Comparison of ENCODE assay signal across 22 cellular contexts in the genomic region with DNA sequence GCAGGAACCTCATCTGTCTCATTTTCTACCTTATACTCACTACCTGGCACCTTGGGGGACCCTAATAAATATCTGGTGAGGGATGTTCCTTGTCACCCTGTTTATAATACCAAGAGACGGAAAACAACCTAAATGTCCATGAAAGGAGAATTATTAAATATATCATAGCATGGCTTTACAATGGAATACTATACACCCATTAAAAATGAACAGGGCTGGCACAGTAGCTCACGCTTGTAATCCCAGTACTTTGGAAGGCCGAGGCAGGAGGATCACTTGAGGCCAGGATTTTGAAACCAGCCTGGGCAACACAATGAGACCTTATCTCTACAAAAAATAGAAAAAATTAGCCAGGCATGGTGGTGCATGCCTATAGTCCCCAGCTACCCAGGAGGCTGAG. TPM values are rescaled to one million over a fixed set of nuclear protein-coding genes. Genes with fewer than 3 reads are reported as not detected.
DNase-seq lines count a peak whose midpoint lies in the region; ATAC-seq and TF ChIP-seq lines count a peak whose summit lies in the region.
"Had no signal": no experiment of that assay in that cellular context is flagged by ENCODE, and none has a peak within 500 bp of the region (broad histone marks: within the 10 kb centered on the region; RNA-seq: fewer than 3 reads in every experiment).

No MANE protein-coding gene starts in this region.

- no peaks in the 10 kb centered on the region for H3K79me2 ChIP-seq in neural progenitor cell (ENCODE audit: low read depth)

- no peaks in the 10 kb centered on the region for H3K36me3 ChIP-seq in BLaER1 treated with 17β-estradiol and CSF1 and Interleukin-3, amounts not matched to agents 10 nM and 100 nM
- H3K36me3 ChIP-seq in neural progenitor cell: no peaks in the 10 kb centered on the region
- H3K36me3 ChIP-seq: BE2C, HAP-1 had no signal

- peaks cover 3 to 92% (median 64%) of the 10 kb centered on the region in 10 experiments; a peak in 18 of 20 replicates for H3K4me1 ChIP-seq in BLaER1 treated with 17β-estradiol and CSF1 and Interleukin-3, amounts not matched to agents 10 nM and 100 nM
- no peaks in the 10 kb centered on the region for H3K4me1 ChIP-seq in neural progenitor cell
- H3K4me1 ChIP-seq: BE2C, HAP-1 had no signal

- no peaks in the 10 kb centered on the region for H3F3A ChIP-seq in neural progenitor cell (ENCODE audit: low read depth)

- peaks cover 20% of the 10 kb centered on the region for H3K27me3 Mint-ChIP-seq in neural progenitor cell (ENCODE audit: insufficient read depth, low read depth)
- no peaks in the 10 kb centered on the region for H3K27me3 Mint-ChIP-seq in glutamatergic neuron (ENCODE audit: unreplicated experiment)
- H3K27me3 Mint-ChIP-seq in stimulated activated naive CD8-positive, alpha-beta T cell treated with anti-CD3 and anti-CD28 coated beads, Interleukin-15, amount 100 ng/mL, for 72 hours: peaks cover 31% of the 10 kb centered on the region

- peak overlapping the region in 6 of 11 experiments; percentile 55 to 82 (median 78); a peak in 11 of 22 replicates for H3K4me2 ChIP-seq in BLaER1 treated with 17β-estradiol and CSF1 and Interleukin-3, amounts not matched to agents 10 nM and 100 nM
- no peak overlapping the region for H3K4me2 ChIP-seq in neural progenitor cell
- H3K4me2 ChIP-seq: A549 had no signal

- TF ChIP-seq CTCF in HL-60 (IDR thresholded peaks at IDR 0.05; ENCODE audit: insufficient read depth, low read length) (no peak), neural progenitor cell (IDR thresholded peaks at IDR 0.05) (no peak), glutamatergic neuron (IDR thresholded peaks at IDR 0.05; ENCODE audit: partially characterized antibody, unreplicated experiment) (no peak)

- H3K4me1 Mint-ChIP-seq in neural progenitor cell (no peaks in the 10 kb centered on the region), glutamatergic neuron (ENCODE audit: low read depth, unreplicated experiment) (no peaks in the 10 kb centered on the region)
- H3K4me1 Mint-ChIP-seq in stimulated activated naive CD8-positive, alpha-beta T cell treated with anti-CD3 and anti-CD28 coated beads, Interleukin-15, amount 100 ng/mL, for 72 hours: no peaks in the 10 kb centered on the region
- H3K4me1 Mint-ChIP-seq: CD4-positive, alpha-beta memory T cell had no signal

- H3K9ac ChIP-seq in BLaER1 treated with 17β-estradiol and CSF1 and Interleukin-3, amounts not matched to agents 10 nM and 100 nM: no peak overlapping the region
- H3K9ac ChIP-seq in neural progenitor cell: no peak overlapping the region

- H3K36me3 Mint-ChIP-seq in neural progenitor cell (no peaks in the 10 kb centered on the region), glutamatergic neuron (ENCODE audit: unreplicated experiment) (no peaks in the 10 kb centered on the region)
- H3K36me3 Mint-ChIP-seq: CD4-positive, alpha-beta memory T cell had no signal

- ATAC-seq in stimulated activated naive CD8-positive, alpha-beta T cell treated with anti-CD3 and anti-CD28 coated beads, Interleukin-15, amount 100 ng/mL, for 72 hours: no peak
- ATAC-seq: A549 had no signal

- H3K9me3 Mint-ChIP-seq in neural progenitor cell (no peaks in the 10 kb centered on the region), glutamatergic neuron (ENCODE audit: unreplicated experiment) (no peaks in the 10 kb centered on the region)
- no peaks in the 10 kb centered on the region for H3K9me3 Mint-ChIP-seq in stimulated activated naive CD8-positive, alpha-beta T cell treated with anti-CD3 and anti-CD28 coated beads, Interleukin-15, amount 100 ng/mL, for 72 hours
- H3K9me3 Mint-ChIP-seq: CD4-positive, alpha-beta memory T cell had no signal

- DNase-seq in HL-60 (ENCODE audit: low read depth in 1 of 2, low spot score in 1 of 2) (no peak), neural progenitor cell (ENCODE audit: low spot score) (no peak), glutamatergic neuron (no peak), T-helper 1 cell (no peak)
- DNase-seq in stimulated activated naive CD8-positive, alpha-beta T cell treated with anti-CD3 and anti-CD28 coated beads, Interleukin-15, amount 100 ng/mL, for 72 hours: no peak
- DNase-seq: 8988T; ACHN; AML-193; BE2C; C1 segment of cervical spinal cord; Calu3; CD4-positive, alpha-beta memory T cell; COR-L47; DMS53; DMS79 treated with DMSO at 0.1 percent for 48 hours; GF-D8; GOT3 had no signal

- H3K27ac ChIP-seq in BLaER1 treated with 17β-estradiol and CSF1 and Interleukin-3, amounts not matched to agents 10 nM and 100 nM: no peak overlapping the region; a peak in 2 of 22 replicates
- H3K27ac ChIP-seq in HL-60 (replicated peaks): 0 out of 2 replicates have a peak overlapping the region, but pooled peaks have one; percentile 3
- H3K27ac ChIP-seq in neural progenitor cell: no peak overlapping the region
- H3K27ac ChIP-seq: A549 had no signal

- no peak overlapping the region for H3K4me3 ChIP-seq in BLaER1 treated with 17β-estradiol and CSF1 and Interleukin-3, amounts not matched to agents 10 nM and 100 nM
- H3K4me3 ChIP-seq in HL-60 (replicated peaks; ENCODE audit: insufficient read depth, low read length) (no peak overlapping the region), neural progenitor cell (no peak overlapping the region)
- H3K4me3 ChIP-seq: A549, HAP-1 had no signal

- no peaks in the 10 kb centered on the region for H4K20me1 ChIP-seq in BLaER1 treated with 17β-estradiol and CSF1 and Interleukin-3, amounts not matched to agents 10 nM and 100 nM
- no peaks in the 10 kb centered on the region for H4K20me1 ChIP-seq in neural progenitor cell (ENCODE audit: low read depth)

- peak overlapping the region; percentile 33 for H3K4me3 Mint-ChIP-seq in neural progenitor cell
- H3K4me3 Mint-ChIP-seq in glutamatergic neuron (ENCODE audit: unreplicated experiment): no peak overlapping the region
- no peak overlapping the region for H3K4me3 Mint-ChIP-seq in stimulated activated naive CD8-positive, alpha-beta T cell treated with anti-CD3 and anti-CD28 coated beads, Interleukin-15, amount 100 ng/mL, for 72 hours
- H3K4me3 Mint-ChIP-seq: CD4-positive, alpha-beta memory T cell had no signal

- H3K27me3 ChIP-seq in BLaER1 treated with 17β-estradiol and CSF1 and Interleukin-3, amounts not matched to agents 10 nM and 100 nM: no peaks in the 10 kb centered on the region
- H3K27me3 ChIP-seq in HL-60 (ENCODE audit: insufficient read depth, poor library complexity, severe bottlenecking): no peaks in the 10 kb centered on the region
- H3K27me3 ChIP-seq in neural progenitor cell: no peaks in the 10 kb centered on the region
- H3K27me3 ChIP-seq: BE2C had no signal

- H3K27ac Mint-ChIP-seq in neural progenitor cell (no peak overlapping the region), glutamatergic neuron (ENCODE audit: unreplicated experiment) (no peak overlapping the region)
- no peak overlapping the region for H3K27ac Mint-ChIP-seq in stimulated activated naive CD8-positive, alpha-beta T cell treated with anti-CD3 and anti-CD28 coated beads, Interleukin-15, amount 100 ng/mL, for 72 hours
- H3K27ac Mint-ChIP-seq: CD4-positive, alpha-beta memory T cell had no signal

- H2AFZ ChIP-seq in neural progenitor cell (replicated peaks): no peak overlapping the region

- peaks cover 0 to 6% (median 0%) of the 10 kb centered on the region in 11 experiments; a peak in 1 of 22 replicates for H3K9me3 ChIP-seq in BLaER1 treated with 17β-estradiol and CSF1 and Interleukin-3, amounts not matched to agents 10 nM and 100 nM (replicated peaks in 1 of 11)
- no peaks in the 10 kb centered on the region for H3K9me3 ChIP-seq in neural progenitor cell (ENCODE audit: low read depth)
- H3K9me3 ChIP-seq: A549, BE2C, HAP-1 had no signal

RNA-seq across cellular contexts. Expression of gene SPPL3, which starts 34.3 kb away (rescaled TPM):
- total RNA-seq in neural progenitor cell (ENCODE audit: low replicate concordance): 12.9 and 25.8 TPM in 2 replicates
- 53.4 TPM for total RNA-seq in glutamatergic neuron (ENCODE audit: unreplicated experiment)

RNA-seq across cellular contexts. Expression of gene HNF1A, which starts 39.8 kb away (rescaled TPM):
- total RNA-seq in neural progenitor cell (ENCODE audit: low replicate concordance): not detected in 2 replicates
- total RNA-seq in glutamatergic neuron (ENCODE audit: unreplicated experiment): not detected
- total RNA-seq: CD4-positive, alpha-beta memory T cell; Daoy; G401 had no signal
